2 cellular contexts compared by ENCODE assay signal in the genomic region with DNA sequence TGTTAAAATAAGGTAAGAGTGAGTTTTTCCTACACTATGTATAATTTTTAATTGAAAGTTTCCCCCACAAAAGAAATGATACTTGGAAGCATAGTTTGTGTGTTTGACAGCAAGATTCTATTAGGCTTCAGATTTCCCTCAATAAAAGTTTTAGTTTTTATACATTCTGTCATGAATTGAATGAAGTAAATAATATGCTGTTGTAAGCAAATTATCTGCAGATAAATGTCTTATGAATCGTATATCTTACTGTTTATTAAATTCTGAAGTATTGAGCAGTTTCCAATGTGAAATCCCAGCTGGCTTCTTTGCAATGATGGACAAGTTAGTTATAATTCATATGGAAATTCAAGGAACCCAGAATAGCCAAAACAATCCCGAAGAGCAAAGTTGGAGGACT.
A peak's percentile ranks its signal among the peaks of the same experiment; 100 is the strongest.
TF ChIP-seq lines count a peak whose summit lies in the region.

No MANE protein-coding gene starts in this region.

TF ChIP-seq in HepG2, 621 proteins besides CTCF, POLR2A, EP300 and RAD21:
- TF ChIP-seq ZMAT5 (CRISPR knock-in tag; IDR thresholded peaks at IDR 0.05; ENCODE audit: borderline replicate concordance, low read depth) (no peak), MAFK (conservative IDR thresholded peaks at IDR 0.05 in 1 of 2, IDR thresholded peaks at IDR 0.05 in 1 of 2; ENCODE audit: low read length in 2 of 2) (peak in 1 of 2 experiments; percentile 69; a peak in 2 of 4 replicates), MAFF (IDR thresholded peaks at IDR 0.05; ENCODE audit: low read depth, low read length) (peak; percentile 36; the same call in 1 of the 2 replicates)

TF ChIP-seq in K562, 482 proteins besides CTCF, POLR2A, EP300 and RAD21:
- TF ChIP-seq ZNF316 (IDR thresholded peaks at IDR 0.05): peak; percentile 22; the same call in 1 of the 2 replicates
- TF ChIP-seq MAFK (IDR thresholded peaks at IDR 0.05; ENCODE audit: low read length): peak; percentile 6; the same call in 1 of the 2 replicates
- TF ChIP-seq MCM5 (IDR thresholded peaks at IDR 0.05; ENCODE audit: low read depth): no peak
